8 cellular contexts compared by ENCODE assay signal in genomic region chr12:111402490-111402824, GRCh38. TPM values are rescaled to one million over a fixed set of nuclear protein-coding genes. Genes with fewer than 3 reads are reported as not detected.
DNase-seq lines count a peak whose midpoint lies in the region; ATAC-seq and TF ChIP-seq lines count a peak whose summit lies in the region.
"Not testable (repeated sequence)": the region's sequence is repeated elsewhere in the genome, so short reads cannot be mapped to it uniquely, and the experiment has no call there.

No MANE protein-coding gene starts in this region.

- not testable (repeated sequence) for H3K27me3 Mint-ChIP-seq in CD4-positive, alpha-beta memory T cell; activated naive CD4-positive, alpha-beta T cell treated with anti-CD3 and anti-CD28 coated beads for 36 hours (ENCODE audit: low read depth); osteocyte (ENCODE audit: unreplicated experiment); stimulated activated memory B cell treated with anti-CD40 and anti-IgM and Interleukin-4, amounts not matched to agents 10 μg/mL and 1 μg/mL and 100 μg/mL, for 72 hours

- POLR2A ChIA-PET in CD4-positive, alpha-beta memory T cell (lab: Charles Lee; ENCODE audit: partially characterized antibody) = interaction anchor here (15.0 to 22.3 kb wide), 2 partner anchors 23 to 44 kb away, joined by 258 to 683 read pairs; no protein-coding TSS in a partner anchor

- H3K9ac ChIP-seq in SK-N-MC (ENCODE audit: insufficient read length) = not testable (repeated sequence)

- H3K27me3 ChIP-seq in CD4-positive, alpha-beta memory T cell (ENCODE audit: insufficient read depth, low read length); right atrium auricular region; upper lobe of left lung: not testable (repeated sequence)

- H3K27ac Mint-ChIP-seq in CD4-positive, alpha-beta memory T cell = peak overlapping the region in 4 of 7 donors; percentile 93 to 98 (median 96)
- peak overlapping the region; percentile 96 for H3K27ac Mint-ChIP-seq in activated naive CD4-positive, alpha-beta T cell treated with anti-CD3 and anti-CD28 coated beads for 36 hours
- peak overlapping the region; percentile 75 for H3K27ac Mint-ChIP-seq in osteocyte (ENCODE audit: unreplicated experiment)
- peak overlapping the region; percentile 94 for H3K27ac Mint-ChIP-seq in stimulated activated memory B cell treated with anti-CD40 and anti-IgM and Interleukin-4, amounts not matched to agents 10 μg/mL and 1 μg/mL and 100 μg/mL, for 72 hours

- CTCF ChIA-PET in CD4-positive, alpha-beta memory T cell (lab: Charles Lee; ENCODE audit: partially characterized antibody) = interaction anchor here (1.0 to 23.0 kb wide), 7 partner anchors 10 to 109 kb away, joined by 3 to 1282 read pairs (median 7); no protein-coding TSS in a partner anchor
- CTCF ChIA-PET in activated naive CD4-positive, alpha-beta T cell treated with anti-CD3 and anti-CD28 coated beads for 36 hours (lab: Charles Lee) = interaction anchor here (1.2 to 25.8 kb wide), 5 partner anchors 9 to 125 kb away, joined by 4 to 763 read pairs (median 17); no protein-coding TSS in a partner anchor

- not testable (repeated sequence) for H3K4me3 ChIP-seq in CD4-positive, alpha-beta memory T cell (ENCODE audit: low read length in 2 of 2); SK-N-MC; coronary artery; right atrium auricular region
- H3K4me3 ChIP-seq in upper lobe of left lung = peak overlapping the region in 1 of 4 donors; percentile 28

- ATAC-seq in stimulated activated memory B cell treated with anti-CD40 and anti-IgM and Interleukin-4, amounts not matched to agents 10 μg/mL and 1 μg/mL and 100 μg/mL, for 72 hours; upper lobe of left lung (ENCODE audit: low FRiP score in 2 of 2): not testable (repeated sequence)

- not testable (repeated sequence) for H3K27ac ChIP-seq in CD4-positive, alpha-beta memory T cell (ENCODE audit: low read depth, low read length)
- H3K27ac ChIP-seq in SK-N-MC = peak overlapping the region; percentile 89; the same call in 1 of the 2 replicates
- H3K27ac ChIP-seq in coronary artery = peak overlapping the region; percentile 31 to 94
- peak overlapping the region; percentile 93 to 96 for H3K27ac ChIP-seq in right atrium auricular region
- H3K27ac ChIP-seq in upper lobe of left lung = peak overlapping the region; percentile 91 to 96 (median 93)

- not testable (repeated sequence) for DNase-seq in CD4-positive, alpha-beta memory T cell; SK-N-MC (ENCODE audit: low read depth, low spot score); activated naive CD4-positive, alpha-beta T cell treated with anti-CD3 and anti-CD28 coated beads for 36 hours; coronary artery (ENCODE audit: low spot score); right atrium auricular region (ENCODE audit: low spot score); osteocyte (ENCODE audit: extremely low spot score, unreplicated experiment); upper lobe of left lung

- not testable (repeated sequence) for H3K36me3 ChIP-seq in CD4-positive, alpha-beta memory T cell (ENCODE audit: insufficient read depth, low read length); SK-N-MC (ENCODE audit: insufficient read depth, low read length); right atrium auricular region; upper lobe of left lung

- H3K9me3 Mint-ChIP-seq in CD4-positive, alpha-beta memory T cell; activated naive CD4-positive, alpha-beta T cell treated with anti-CD3 and anti-CD28 coated beads for 36 hours; osteocyte (ENCODE audit: unreplicated experiment); stimulated activated memory B cell treated with anti-CD40 and anti-IgM and Interleukin-4, amounts not matched to agents 10 μg/mL and 1 μg/mL and 100 μg/mL, for 72 hours: not testable (repeated sequence)

- H3K4me1 ChIP-seq in CD4-positive, alpha-beta memory T cell (ENCODE audit: insufficient read depth, low read length) = peaks cover 33% of the 10 kb centered on the region
- peaks cover 0 to 46% of the 10 kb centered on the region in 2 donors for H3K4me1 ChIP-seq in right atrium auricular region
- peaks cover 29 to 50% (median 43%) of the 10 kb centered on the region in 4 donors for H3K4me1 ChIP-seq in upper lobe of left lung

- H3K4me3 Mint-ChIP-seq in CD4-positive, alpha-beta memory T cell = peak overlapping the region in 5 of 8 donors; percentile 69 to 86 (median 83)
- H3K4me3 Mint-ChIP-seq in activated naive CD4-positive, alpha-beta T cell treated with anti-CD3 and anti-CD28 coated beads for 36 hours; osteocyte (ENCODE audit: unreplicated experiment): not testable (repeated sequence)
- H3K4me3 Mint-ChIP-seq in stimulated activated memory B cell treated with anti-CD40 and anti-IgM and Interleukin-4, amounts not matched to agents 10 μg/mL and 1 μg/mL and 100 μg/mL, for 72 hours = peak overlapping the region; percentile 88

- 76 to 81% methylated on average over 9 of the region's 9 CpGs for WGBS in upper lobe of left lung, 2 donors

- H3K36me3 Mint-ChIP-seq in CD4-positive, alpha-beta memory T cell; activated naive CD4-positive, alpha-beta T cell treated with anti-CD3 and anti-CD28 coated beads for 36 hours (ENCODE audit: low read depth); osteocyte (ENCODE audit: unreplicated experiment); stimulated activated memory B cell treated with anti-CD40 and anti-IgM and Interleukin-4, amounts not matched to agents 10 μg/mL and 1 μg/mL and 100 μg/mL, for 72 hours: not testable (repeated sequence)

- intact Hi-C loops in CD4-positive, alpha-beta memory T cell (cut with micrococcal nuclease) = loop anchor here (2.0 kb wide), 1 partner anchor 284 kb away; the partner anchor contains the start of gene ACAD10
- intact Hi-C loops in activated naive CD4-positive, alpha-beta T cell treated with anti-CD3 and anti-CD28 coated beads for 36 hours (cut with micrococcal nuclease) = loop anchor here (10.0 kb wide), 2 partner anchors 658 to 1002 kb away; partner anchors contain the start of genes PPP1CC and RPL6

- H3K9me3 ChIP-seq in CD4-positive, alpha-beta memory T cell (ENCODE audit: control insufficient read depth in 1 of 2, low read length in 2 of 2); SK-N-MC (ENCODE audit: low read depth, low read length); right atrium auricular region; upper lobe of left lung: not testable (repeated sequence)

- TF ChIP-seq CTCF in coronary artery (IDR thresholded peaks at IDR 0.05); right atrium auricular region (IDR thresholded peaks at IDR 0.05); osteocyte (IDR thresholded peaks at IDR 0.05); upper lobe of left lung (IDR thresholded peaks at IDR 0.05): not testable (repeated sequence)

- TF ChIP-seq EP300 in upper lobe of left lung (IDR thresholded peaks at IDR 0.05) = not testable (repeated sequence)

- TF ChIP-seq POLR2A in upper lobe of left lung (IDR thresholded peaks at IDR 0.05) = not testable (repeated sequence)

- peaks cover 23 to 57% (median 33%) of the 10 kb centered on the region in 4 donors for H3K4me1 Mint-ChIP-seq in CD4-positive, alpha-beta memory T cell
- H3K4me1 Mint-ChIP-seq in activated naive CD4-positive, alpha-beta T cell treated with anti-CD3 and anti-CD28 coated beads for 36 hours (ENCODE audit: low read depth) = peaks cover 52% of the 10 kb centered on the region
- H3K4me1 Mint-ChIP-seq in osteocyte (ENCODE audit: unreplicated experiment) = peaks cover 46% of the 10 kb centered on the region
- peaks cover 63% of the 10 kb centered on the region for H3K4me1 Mint-ChIP-seq in stimulated activated memory B cell treated with anti-CD40 and anti-IgM and Interleukin-4, amounts not matched to agents 10 μg/mL and 1 μg/mL and 100 μg/mL, for 72 hours

RNA-seq across cellular contexts. Expression of gene SH2B3, which starts 3.3 kb away (rescaled TPM):
- 10 to 100 TPM; 25.3 to 28.2 TPM for total RNA-seq in CD4-positive, alpha-beta memory T cell
- 10 to 100 TPM in 1 of 2 donors, 1 to 10 TPM in 1; 4.2 to 14.2 TPM for polyA plus RNA-seq in CD4-positive, alpha-beta memory T cell
- 10 to 100 TPM; 21.1 to 21.3 TPM for total RNA-seq in activated naive CD4-positive, alpha-beta T cell treated with anti-CD3 and anti-CD28 coated beads for 36 hours
- total RNA-seq in right atrium auricular region = 10 to 100 TPM; 42.6 to 47.4 TPM
- total RNA-seq in osteocyte = 36.4 and 37.4 TPM in 2 replicates
- total RNA-seq in upper lobe of left lung = 100 to 1,000 TPM in 1 of 6 donors, 10 to 100 TPM in 5; 24.8 to 128 (median 52.5) TPM

RNA-seq across cellular contexts. Expression of gene PHETA1, which starts 33.6 kb away (rescaled TPM):
- 1 to 10 TPM; 4.7 to 6.4 TPM for total RNA-seq in CD4-positive, alpha-beta memory T cell
- polyA plus RNA-seq in CD4-positive, alpha-beta memory T cell = 1 to 10 TPM in 1 of 2 donors, under 1 TPM in 1; 0.24 to 1.4 TPM
- total RNA-seq in activated naive CD4-positive, alpha-beta T cell treated with anti-CD3 and anti-CD28 coated beads for 36 hours = 1 to 10 TPM in 1 of 2 experiments, under 1 TPM in 1; 0.35 to 1.0 TPM
- total RNA-seq in right atrium auricular region (10 to 100 TPM; 11.5 to 13.4 TPM), osteocyte (13.6 and 14.6 TPM in 2 replicates), upper lobe of left lung (10 to 100 TPM in 5 of 6 donors, 1 to 10 TPM in 1; 9.1 to 24.6 (median 21.2) TPM)
